1 cellular context compared by ENCODE assay signal in the genomic region with DNA sequence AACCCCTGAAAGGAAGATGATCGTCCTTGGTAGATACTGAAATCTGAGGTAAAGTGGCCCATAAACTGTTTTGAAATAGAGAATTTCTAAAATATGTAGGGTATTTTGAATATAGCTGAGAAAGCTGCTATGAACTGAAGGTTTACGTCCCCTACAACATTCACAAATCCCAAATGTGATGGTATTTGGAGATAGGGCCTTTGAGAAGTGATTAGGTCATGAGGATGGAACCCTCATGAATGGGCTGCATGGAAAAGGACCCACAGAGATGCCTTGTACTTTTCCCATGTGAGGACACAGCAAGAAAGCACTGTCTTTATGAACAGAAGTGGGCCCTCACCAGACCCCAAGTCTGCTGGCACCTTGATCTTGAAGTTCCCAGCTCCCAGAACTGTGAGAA.
TF ChIP-seq lines count a peak whose summit lies in the region.

No MANE protein-coding gene starts in this region.

TF ChIP-seq in IMR-90, 13 proteins besides CTCF, POLR2A, EP300 and RAD21:
- TF ChIP-seq CHD1 (IDR thresholded peaks at IDR 0.05; ENCODE audit: low read depth, low read length) (no peak), CEBPB (IDR thresholded peaks at IDR 0.05; ENCODE audit: low read depth, low read length) (no peak), MXI1 (IDR thresholded peaks at IDR 0.05; ENCODE audit: borderline replicate concordance, low read depth, low read length) (no peak), MAZ (IDR thresholded peaks at IDR 0.05; ENCODE audit: borderline replicate concordance, low read depth, low read length) (no peak), SMC3 (IDR thresholded peaks at IDR 0.05; ENCODE audit: low read depth, low read length) (no peak), RCOR1 (IDR thresholded peaks at IDR 0.05; ENCODE audit: insufficient replicate concordance, low read length) (no peak), FOS (IDR thresholded peaks at IDR 0.05; ENCODE audit: low read depth, low read length) (no peak), NFE2L2 (IDR thresholded peaks at IDR 0.05; ENCODE audit: low read depth, low read length) (no peak), MAFK (IDR thresholded peaks at IDR 0.05; ENCODE audit: low read depth, low read length) (no peak), RFX5 (IDR thresholded peaks at IDR 0.05; ENCODE audit: low read depth, low read length) (no peak), BHLHE40 (IDR thresholded peaks at IDR 0.05; ENCODE audit: low read depth, low read length) (no peak)
- TF ChIP-seq, protein P1, sequence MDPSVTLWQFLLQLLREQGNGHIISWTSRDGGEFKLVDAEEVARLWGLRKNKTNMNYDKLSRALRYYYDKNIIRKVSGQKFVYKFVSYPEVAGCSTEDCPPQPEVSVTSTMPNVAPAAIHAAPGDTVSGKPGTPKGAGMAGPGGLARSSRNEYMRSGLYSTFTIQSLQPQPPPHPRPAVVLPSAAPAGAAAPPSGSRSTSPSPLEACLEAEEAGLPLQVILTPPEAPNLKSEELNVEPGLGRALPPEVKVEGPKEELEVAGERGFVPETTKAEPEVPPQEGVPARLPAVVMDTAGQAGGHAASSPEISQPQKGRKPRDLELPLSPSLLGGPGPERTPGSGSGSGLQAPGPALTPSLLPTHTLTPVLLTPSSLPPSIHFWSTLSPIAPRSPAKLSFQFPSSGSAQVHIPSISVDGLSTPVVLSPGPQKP (IDR thresholded peaks at IDR 0.05; ENCODE audit: borderline replicate concordance, low read depth, low read length), result no peak
- TF ChIP-seq, protein P2, sequence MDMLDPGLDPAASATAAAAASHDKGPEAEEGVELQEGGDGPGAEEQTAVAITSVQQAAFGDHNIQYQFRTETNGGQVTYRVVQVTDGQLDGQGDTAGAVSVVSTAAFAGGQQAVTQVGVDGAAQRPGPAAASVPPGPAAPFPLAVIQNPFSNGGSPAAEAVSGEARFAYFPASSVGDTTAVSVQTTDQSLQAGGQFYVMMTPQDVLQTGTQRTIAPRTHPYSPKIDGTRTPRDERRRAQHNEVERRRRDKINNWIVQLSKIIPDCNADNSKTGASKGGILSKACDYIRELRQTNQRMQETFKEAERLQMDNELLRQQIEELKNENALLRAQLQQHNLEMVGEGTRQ (IDR thresholded peaks at IDR 0.05; ENCODE audit: low read depth, low read length), result no peak
